In genomic region chr2:74507145-74507925, GRCh38 we compare ENCODE assay signal across 1 cellular context.
A peak's percentile ranks its signal among the peaks of the same experiment; 100 is the strongest.
TF ChIP-seq lines count a peak whose summit lies in the region.

Gene PCGF1 (minus strand): TSS chr2:74507695. CDS start chr2:74507668, 27 bp downstream.

TF ChIP-seq in HepG2, 621 proteins besides CTCF, POLR2A, EP300 and RAD21 (continued from another document and continues in another):
- TF ChIP-seq, protein P1, sequence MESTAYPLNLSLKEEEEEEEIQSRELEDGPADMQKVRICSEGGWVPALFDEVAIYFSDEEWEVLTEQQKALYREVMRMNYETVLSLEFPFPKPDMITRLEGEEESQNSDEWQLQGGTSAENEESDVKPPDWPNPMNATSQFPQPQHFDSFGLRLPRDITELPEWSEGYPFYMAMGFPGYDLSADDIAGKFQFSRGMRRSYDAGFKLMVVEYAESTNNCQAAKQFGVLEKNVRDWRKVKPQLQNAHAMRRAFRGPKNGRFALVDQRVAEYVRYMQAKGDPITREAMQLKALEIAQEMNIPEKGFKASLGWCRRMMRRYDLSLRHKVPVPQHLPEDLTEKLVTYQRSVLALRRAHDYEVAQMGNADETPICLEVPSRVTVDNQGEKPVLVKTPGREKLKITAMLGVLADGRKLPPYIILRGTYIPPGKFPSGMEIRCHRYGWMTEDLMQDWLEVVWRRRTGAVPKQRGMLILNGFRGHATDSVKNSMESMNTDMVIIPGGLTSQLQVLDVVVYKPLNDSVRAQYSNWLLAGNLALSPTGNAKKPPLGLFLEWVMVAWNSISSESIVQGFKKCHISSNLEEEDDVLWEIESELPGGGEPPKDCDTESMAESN (CRISPR knock-in tag; conservative IDR thresholded peaks at IDR 0.05): peak; percentile 94
- TF ChIP-seq NCOR1 (IDR thresholded peaks at IDR 0.05; ENCODE audit: borderline replicate concordance, low read length) (no peak; the same call in 1 of the 2 replicates), ZNF510 (CRISPR knock-in tag; IDR thresholded peaks at IDR 0.05; ENCODE audit: low read depth) (peak; percentile 92; the same call in 1 of the 2 replicates), GATA4 (IDR thresholded peaks at IDR 0.05; ENCODE audit: borderline replicate concordance, low read depth) (no peak), ZNF598 (CRISPR knock-in tag; IDR thresholded peaks at IDR 0.05; ENCODE audit: borderline replicate concordance) (no peak), ZNF749 (CRISPR knock-in tag; IDR thresholded peaks at IDR 0.05; ENCODE audit: borderline replicate concordance) (peak; percentile 87; the same call in 1 of the 2 replicates), NCOA1 (CRISPR knock-in tag; IDR thresholded peaks at IDR 0.05) (no peak; the same call in 1 of the 2 replicates), SALL2 (CRISPR knock-in tag; IDR thresholded peaks at IDR 0.05) (peak; percentile 98), SAP130 (CRISPR knock-in tag; IDR thresholded peaks at IDR 0.05; ENCODE audit: low read depth) (peak; percentile 86), RFX1 (IDR thresholded peaks at IDR 0.05) (peak; percentile 97), SIX4 (CRISPR knock-in tag; IDR thresholded peaks at IDR 0.05) (no peak; the same call in 1 of the 2 replicates), ZIK1 (CRISPR knock-in tag; IDR thresholded peaks at IDR 0.05; ENCODE audit: borderline replicate concordance, low read depth) (peak; percentile 96), ZNF451 (CRISPR knock-in tag; IDR thresholded peaks at IDR 0.05) (peak; percentile 98), NFATC3 (CRISPR knock-in tag; IDR thresholded peaks at IDR 0.05) (no peak), DR1 (CRISPR knock-in tag; IDR thresholded peaks at IDR 0.05) (peak; percentile 64), ARNTL (CRISPR knock-in tag; IDR thresholded peaks at IDR 0.05) (peak; percentile 99), CERS6 (CRISPR knock-in tag; IDR thresholded peaks at IDR 0.05) (no peak; the same call in 1 of the 2 replicates), MLX (CRISPR knock-in tag; IDR thresholded peaks at IDR 0.05) (peak; percentile 61), DNMT3B (CRISPR knock-in tag; conservative IDR thresholded peaks at IDR 0.05) (peak; percentile 90; the same call in 1 of the 2 replicates), ZFP36L1 (CRISPR knock-in tag; IDR thresholded peaks at IDR 0.05) (0 out of 2 replicates have a peak, but pooled peaks have one; percentile 18), MED13 (CRISPR knock-in tag; IDR thresholded peaks at IDR 0.05) (peak; percentile 68; the same call in 1 of the 2 replicates), CBX1 (IDR thresholded peaks at IDR 0.05; ENCODE audit: low read depth) (peak; percentile 66), ISX (CRISPR knock-in tag; conservative IDR thresholded peaks at IDR 0.05) (no peak), RORA (CRISPR knock-in tag; IDR thresholded peaks at IDR 0.05) (no peak), TCF7 (IDR thresholded peaks at IDR 0.05; ENCODE audit: low read depth) (no peak), PAX8 (CRISPR knock-in tag; IDR thresholded peaks at IDR 0.05; ENCODE audit: borderline replicate concordance) (peak; percentile 93; the same call in 1 of the 2 replicates), GMEB2 (CRISPR knock-in tag; IDR thresholded peaks at IDR 0.05; ENCODE audit: low read depth) (no peak), CREBL2 (CRISPR knock-in tag; IDR thresholded peaks at IDR 0.05; ENCODE audit: borderline replicate concordance) (0 out of 2 replicates have a peak, but pooled peaks have one; percentile 37), GATAD2A (CRISPR knock-in tag; IDR thresholded peaks at IDR 0.05) (no peak; the same call in 1 of the 2 replicates), KAT7 (CRISPR knock-in tag; IDR thresholded peaks at IDR 0.05; ENCODE audit: borderline replicate concordance) (peak; percentile 92; the same call in 1 of the 2 replicates), ZNF691 (CRISPR knock-in tag; IDR thresholded peaks at IDR 0.05; ENCODE audit: borderline replicate concordance, low read depth) (peak; percentile 86), SIX1 (CRISPR knock-in tag; IDR thresholded peaks at IDR 0.05; ENCODE audit: borderline replicate concordance) (0 out of 2 replicates have a peak, but pooled peaks have one; percentile 42), TRIM24 (CRISPR knock-in tag; IDR thresholded peaks at IDR 0.05) (no peak), ZNF580 (CRISPR knock-in tag; IDR thresholded peaks at IDR 0.05; ENCODE audit: borderline replicate concordance, low read depth) (0 out of 2 replicates have a peak, but pooled peaks have one; percentile 19), ZNF570 (CRISPR knock-in tag; IDR thresholded peaks at IDR 0.05; ENCODE audit: borderline replicate concordance) (no peak), LBX2 (CRISPR knock-in tag; IDR thresholded peaks at IDR 0.05; ENCODE audit: borderline replicate concordance) (peak; percentile 55; the same call in 1 of the 2 replicates), ERF (CRISPR knock-in tag; IDR thresholded peaks at IDR 0.05) (no peak; the same call in 1 of the 2 replicates), PRMT3 (CRISPR knock-in tag; IDR thresholded peaks at IDR 0.05; ENCODE audit: borderline replicate concordance, low read depth) (no peak), ZNF460 (CRISPR knock-in tag; IDR thresholded peaks at IDR 0.05; ENCODE audit: borderline replicate concordance) (no peak)
- TF ChIP-seq, protein P2, sequence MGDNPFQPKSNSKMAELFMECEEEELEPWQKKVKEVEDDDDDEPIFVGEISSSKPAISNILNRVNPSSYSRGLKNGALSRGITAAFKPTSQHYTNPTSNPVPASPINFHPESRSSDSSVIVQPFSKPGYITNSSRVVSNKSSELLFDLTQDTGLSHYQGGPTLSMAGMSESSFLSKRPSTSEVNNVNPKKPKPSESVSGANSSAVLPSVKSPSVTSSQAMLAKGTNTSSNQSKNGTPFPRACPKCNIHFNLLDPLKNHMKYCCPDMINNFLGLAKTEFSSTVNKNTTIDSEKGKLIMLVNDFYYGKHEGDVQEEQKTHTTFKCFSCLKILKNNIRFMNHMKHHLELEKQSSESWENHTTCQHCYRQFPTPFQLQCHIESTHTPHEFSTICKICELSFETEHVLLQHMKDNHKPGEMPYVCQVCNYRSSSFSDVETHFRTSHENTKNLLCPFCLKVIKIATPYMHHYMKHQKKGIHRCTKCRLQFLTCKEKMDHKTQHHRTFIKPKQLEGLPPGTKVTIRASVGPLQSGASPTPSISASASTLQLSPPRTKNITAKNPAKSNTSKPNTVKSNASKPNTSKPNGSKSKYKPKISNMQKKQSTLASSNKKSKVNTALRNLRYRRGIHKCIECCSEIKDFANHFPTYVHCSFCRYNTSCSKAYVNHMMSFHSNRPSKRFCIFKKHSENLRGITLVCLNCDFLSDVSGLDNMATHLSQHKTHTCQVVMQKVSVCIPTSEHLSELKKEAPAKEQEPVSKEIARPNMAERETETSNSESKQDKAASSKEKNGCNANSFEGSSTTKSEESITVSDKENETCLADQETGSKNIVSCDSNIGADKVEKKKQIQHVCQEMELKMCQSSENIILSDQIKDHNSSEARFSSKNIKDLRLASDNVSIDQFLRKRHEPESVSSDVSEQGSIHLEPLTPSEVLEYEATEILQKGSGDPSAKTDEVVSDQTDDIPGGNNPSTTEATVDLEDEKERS (CRISPR knock-in tag; IDR thresholded peaks at IDR 0.05): peak; percentile 74; the same call in 1 of the 2 replicates
- TF ChIP-seq, protein P3, sequence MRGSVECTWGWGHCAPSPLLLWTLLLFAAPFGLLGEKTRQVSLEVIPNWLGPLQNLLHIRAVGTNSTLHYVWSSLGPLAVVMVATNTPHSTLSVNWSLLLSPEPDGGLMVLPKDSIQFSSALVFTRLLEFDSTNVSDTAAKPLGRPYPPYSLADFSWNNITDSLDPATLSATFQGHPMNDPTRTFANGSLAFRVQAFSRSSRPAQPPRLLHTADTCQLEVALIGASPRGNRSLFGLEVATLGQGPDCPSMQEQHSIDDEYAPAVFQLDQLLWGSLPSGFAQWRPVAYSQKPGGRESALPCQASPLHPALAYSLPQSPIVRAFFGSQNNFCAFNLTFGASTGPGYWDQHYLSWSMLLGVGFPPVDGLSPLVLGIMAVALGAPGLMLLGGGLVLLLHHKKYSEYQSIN (CRISPR knock-in tag; IDR thresholded peaks at IDR 0.05; ENCODE audit: borderline replicate concordance): no peak
- TF ChIP-seq, protein P4, sequence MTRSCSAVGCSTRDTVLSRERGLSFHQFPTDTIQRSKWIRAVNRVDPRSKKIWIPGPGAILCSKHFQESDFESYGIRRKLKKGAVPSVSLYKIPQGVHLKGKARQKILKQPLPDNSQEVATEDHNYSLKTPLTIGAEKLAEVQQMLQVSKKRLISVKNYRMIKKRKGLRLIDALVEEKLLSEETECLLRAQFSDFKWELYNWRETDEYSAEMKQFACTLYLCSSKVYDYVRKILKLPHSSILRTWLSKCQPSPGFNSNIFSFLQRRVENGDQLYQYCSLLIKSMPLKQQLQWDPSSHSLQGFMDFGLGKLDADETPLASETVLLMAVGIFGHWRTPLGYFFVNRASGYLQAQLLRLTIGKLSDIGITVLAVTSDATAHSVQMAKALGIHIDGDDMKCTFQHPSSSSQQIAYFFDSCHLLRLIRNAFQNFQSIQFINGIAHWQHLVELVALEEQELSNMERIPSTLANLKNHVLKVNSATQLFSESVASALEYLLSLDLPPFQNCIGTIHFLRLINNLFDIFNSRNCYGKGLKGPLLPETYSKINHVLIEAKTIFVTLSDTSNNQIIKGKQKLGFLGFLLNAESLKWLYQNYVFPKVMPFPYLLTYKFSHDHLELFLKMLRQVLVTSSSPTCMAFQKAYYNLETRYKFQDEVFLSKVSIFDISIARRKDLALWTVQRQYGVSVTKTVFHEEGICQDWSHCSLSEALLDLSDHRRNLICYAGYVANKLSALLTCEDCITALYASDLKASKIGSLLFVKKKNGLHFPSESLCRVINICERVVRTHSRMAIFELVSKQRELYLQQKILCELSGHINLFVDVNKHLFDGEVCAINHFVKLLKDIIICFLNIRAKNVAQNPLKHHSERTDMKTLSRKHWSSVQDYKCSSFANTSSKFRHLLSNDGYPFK (CRISPR knock-in tag; IDR thresholded peaks at IDR 0.05; ENCODE audit: borderline replicate concordance): peak; percentile 96; the same call in 1 of the 2 replicates
- TF ChIP-seq, protein P5, sequence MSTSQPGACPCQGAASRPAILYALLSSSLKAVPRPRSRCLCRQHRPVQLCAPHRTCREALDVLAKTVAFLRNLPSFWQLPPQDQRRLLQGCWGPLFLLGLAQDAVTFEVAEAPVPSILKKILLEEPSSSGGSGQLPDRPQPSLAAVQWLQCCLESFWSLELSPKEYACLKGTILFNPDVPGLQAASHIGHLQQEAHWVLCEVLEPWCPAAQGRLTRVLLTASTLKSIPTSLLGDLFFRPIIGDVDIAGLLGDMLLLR (CRISPR knock-in tag; IDR thresholded peaks at IDR 0.05): peak; percentile 85; the same call in 1 of the 2 replicates
- TF ChIP-seq, protein P6, sequence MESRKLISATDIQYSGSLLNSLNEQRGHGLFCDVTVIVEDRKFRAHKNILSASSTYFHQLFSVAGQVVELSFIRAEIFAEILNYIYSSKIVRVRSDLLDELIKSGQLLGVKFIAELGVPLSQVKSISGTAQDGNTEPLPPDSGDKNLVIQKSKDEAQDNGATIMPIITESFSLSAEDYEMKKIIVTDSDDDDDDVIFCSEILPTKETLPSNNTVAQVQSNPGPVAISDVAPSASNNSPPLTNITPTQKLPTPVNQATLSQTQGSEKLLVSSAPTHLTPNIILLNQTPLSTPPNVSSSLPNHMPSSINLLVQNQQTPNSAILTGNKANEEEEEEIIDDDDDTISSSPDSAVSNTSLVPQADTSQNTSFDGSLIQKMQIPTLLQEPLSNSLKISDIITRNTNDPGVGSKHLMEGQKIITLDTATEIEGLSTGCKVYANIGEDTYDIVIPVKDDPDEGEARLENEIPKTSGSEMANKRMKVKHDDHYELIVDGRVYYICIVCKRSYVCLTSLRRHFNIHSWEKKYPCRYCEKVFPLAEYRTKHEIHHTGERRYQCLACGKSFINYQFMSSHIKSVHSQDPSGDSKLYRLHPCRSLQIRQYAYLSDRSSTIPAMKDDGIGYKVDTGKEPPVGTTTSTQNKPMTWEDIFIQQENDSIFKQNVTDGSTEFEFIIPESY (CRISPR knock-in tag; IDR thresholded peaks at IDR 0.05): no peak
